ENCODE assay signal across 20 cellular contexts in the genomic region with DNA sequence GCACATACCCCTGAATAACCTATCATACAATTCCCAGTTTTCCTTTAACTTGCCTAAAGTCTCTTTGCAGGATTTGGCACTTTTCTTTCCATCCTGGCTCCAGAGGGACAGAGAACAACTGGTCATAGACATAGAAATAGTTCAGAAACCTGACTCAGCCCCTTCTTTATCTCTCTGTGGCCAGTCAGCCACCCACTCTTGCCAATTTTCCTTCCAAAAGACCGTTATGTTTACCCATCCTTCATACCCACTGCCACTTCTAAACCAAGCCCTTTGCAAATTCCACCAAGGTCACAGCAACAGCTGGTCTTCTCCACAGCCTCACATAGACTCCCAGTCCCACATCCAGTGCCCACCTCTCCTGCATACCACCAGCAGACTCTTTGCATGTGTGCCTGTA.
"Had no signal": no experiment of that assay in that cellular context is flagged by ENCODE, and none has a peak within 500 bp of the region (broad histone marks: within the 10 kb centered on the region; RNA-seq: fewer than 3 reads in every experiment).

No MANE protein-coding gene starts in this region.

- H3K9me3 Mint-ChIP-seq: activated naive CD8-positive, alpha-beta T cell treated with anti-CD3 and anti-CD28 coated beads, Interleukin-2, amount 50 U/mL, for 24 hours; activated T-helper 17 cell treated with anti-CD3 and anti-CD28 coated beads, Interleukin-2, amount 50 U/mL, for 72 hours; T-cell had no signal

- H3K27ac ChIP-seq: lower lobe of right lung, parathyroid adenoma, tibial nerve, vagina had no signal

- DNase-seq: activated CD4-positive, CD25-positive, alpha-beta regulatory T cell treated with anti-CD3 and anti-CD28 coated beads, Interleukin-2, amount 50 U/mL, for 72 hours; activated naive CD4-positive, alpha-beta T cell treated with Interleukin-2 at 50 U/mL for 16 hours; activated naive CD8-positive, alpha-beta T cell treated with anti-CD3 and anti-CD28 coated beads, Interleukin-2, amount 50 U/mL, for 24 hours; caudate nucleus; erythroblast; hippocampal formation; kidney glomerular epithelial cell; lower lobe of right lung; stimulated activated CD4-positive, alpha-beta T cell treated with anti-CD3 and anti-CD28 coated beads, Interleukin-15, amount 100 ng/mL, for 24 hours; stimulated activated CD4-positive, alpha-beta T cell treated with anti-CD3 and anti-CD28 coated beads, Interleukin-4, amount 100 ng/mL, for 24 hours; stimulated activated naive CD4-positive, alpha-beta T cell treated with Interleukin-2 at 50 U/mL for 16 hours; substantia nigra; T-cell; T-helper 9 cell had no signal

- H3K4me1 ChIP-seq: lower lobe of right lung, parathyroid adenoma, tibial nerve, vagina had no signal

- H3K27ac Mint-ChIP-seq: activated naive CD8-positive, alpha-beta T cell treated with anti-CD3 and anti-CD28 coated beads, Interleukin-2, amount 50 U/mL, for 24 hours; activated T-helper 17 cell treated with anti-CD3 and anti-CD28 coated beads, Interleukin-2, amount 50 U/mL, for 72 hours; mesothelial cell of epicardium; T-cell had no signal

- H3K4me3 Mint-ChIP-seq: activated naive CD8-positive, alpha-beta T cell treated with anti-CD3 and anti-CD28 coated beads, Interleukin-2, amount 50 U/mL, for 24 hours; activated T-helper 17 cell treated with anti-CD3 and anti-CD28 coated beads, Interleukin-2, amount 50 U/mL, for 72 hours; mesothelial cell of epicardium; T-cell had no signal

- H3K4me3 ChIP-seq: lower lobe of right lung, tibial nerve, vagina had no signal

- FAIRE-seq: colon had no signal

- H3K4me1 Mint-ChIP-seq: activated T-helper 17 cell treated with anti-CD3 and anti-CD28 coated beads, Interleukin-2, amount 50 U/mL, for 72 hours; T-cell had no signal

- H3K27me3 ChIP-seq: tibial nerve, vagina had no signal

- H3K9me3 ChIP-seq: lower lobe of right lung, tibial nerve, vagina had no signal

- H3K36me3 Mint-ChIP-seq: T-cell had no signal

- ATAC-seq: activated naive CD8-positive, alpha-beta T cell treated with anti-CD3 and anti-CD28 coated beads, Interleukin-2, amount 50 U/mL, for 24 hours; activated T-helper 17 cell treated with anti-CD3 and anti-CD28 coated beads, Interleukin-2, amount 50 U/mL, for 72 hours; lower lobe of right lung; T-cell had no signal

- H3K36me3 ChIP-seq: lower lobe of right lung, tibial nerve, vagina had no signal
